ENCODE assay signal across 36 cellular contexts in genomic region chr11:22065472-22065871, GRCh38.
"Had no signal": no experiment of that assay in that cellular context is flagged by ENCODE, and none has a peak within 500 bp of the region (broad histone marks: within the 10 kb centered on the region; RNA-seq: fewer than 3 reads in every experiment).

No MANE protein-coding gene starts in this region.

- H3K27ac ChIP-seq: adrenal gland, body of pancreas, esophagus muscularis mucosa, foreskin keratinocyte, gastrocnemius medialis, heart left ventricle, WERI-Rb-1 had no signal

- H3K4me1 ChIP-seq: adrenal gland, body of pancreas, esophagus muscularis mucosa, foreskin keratinocyte, gastrocnemius medialis, heart left ventricle had no signal

- H3K27me3 Mint-ChIP-seq: activated CD4-positive, alpha-beta memory T cell treated with anti-CD3 and anti-CD28 coated beads for 36 hours; activated CD4-positive, alpha-beta T cell treated with anti-CD3 and anti-CD28 coated beads for 36 hours; activated CD4-positive, alpha-beta T cell treated with anti-CD3 and anti-CD28 coated beads, Interleukin-2, amount 10 ng/mL, durations not matched to agents 24 days and 14 days; activated CD8-positive, alpha-beta memory T cell treated with anti-CD3 and anti-CD28 coated beads, Interleukin-2, amount 10 ng/mL, durations not matched to agents 7 days and 5 days; activated naive CD4-positive, alpha-beta T cell treated with anti-CD3 and anti-CD28 coated beads, Interleukin-2, amount 50 U/mL, for 24 hours; activated naive CD8-positive, alpha-beta T cell treated with anti-CD3 and anti-CD28 coated beads for 36 hours; activated naive CD8-positive, alpha-beta T cell treated with anti-CD3 and anti-CD28 coated beads, Interleukin-2, amount 50 U/mL, for 24 hours; effector memory CD8-positive, alpha-beta T cell; T-helper 17 cell had no signal

- DNase-seq: activated CD4-positive, alpha-beta memory T cell treated with anti-CD3 and anti-CD28 coated beads for 36 hours; activated CD4-positive, alpha-beta T cell treated with anti-CD3 and anti-CD28 coated beads for 36 hours; activated CD4-positive, alpha-beta T cell treated with anti-CD3 and anti-CD28 coated beads, Interleukin-2, amount 10 ng/mL, durations not matched to agents 24 days and 14 days; activated CD4-positive, CD25-positive, alpha-beta regulatory T cell; activated CD4-positive, CD25-positive, alpha-beta regulatory T cell treated with anti-CD3 and anti-CD28 coated beads, Interleukin-2, amount 50 U/mL, for 72 hours; activated CD8-positive, alpha-beta memory T cell treated with anti-CD3 and anti-CD28 coated beads, Interleukin-2, amount 10 ng/mL, durations not matched to agents 7 days and 5 days; activated CD8-positive, alpha-beta memory T cell treated with anti-CD3 and anti-CD28 coated beads, Interleukin-2, amount 50 U/mL, for 4 hours; activated CD8-positive, alpha-beta T cell treated with anti-CD3 and anti-CD28 coated beads, Interleukin-2, amount 10 ng/mL, durations not matched to agents 7 days and 5 days; activated effector memory CD4-positive, alpha-beta T cell treated with anti-CD3 and anti-CD28 coated beads, Interleukin-2, amount 50 U/mL, for 16 hours; activated naive CD4-positive, alpha-beta T cell treated with anti-CD3 and anti-CD28 coated beads for 36 hours; activated naive CD8-positive, alpha-beta T cell treated with anti-CD3 and anti-CD28 coated beads for 36 hours; activated naive CD8-positive, alpha-beta T cell treated with anti-CD3 and anti-CD28 coated beads, Interleukin-2, amount 50 U/mL, for 24 hours; activated T-cell treated with anti-CD3 and anti-CD28 coated beads, Interleukin-2, amount 50 U/mL, for 1 hour; activated T-cell treated with anti-CD3 and anti-CD28 coated beads, Interleukin-2, amount 50 U/mL, for 48 hours; adrenal gland; amygdala; aorta; body of pancreas; caudate nucleus; cortex of kidney; dermis blood vessel endothelial cell; effector CD4-positive, alpha-beta T cell; effector memory CD8-positive, alpha-beta T cell; erythroblast; foreskin keratinocyte; gastrocnemius medialis; glutamatergic neuron; heart left ventricle; T-helper 17 cell; T1000; WERI-Rb-1 had no signal

- H3K27ac Mint-ChIP-seq: activated CD4-positive, alpha-beta memory T cell treated with anti-CD3 and anti-CD28 coated beads for 36 hours; activated CD4-positive, alpha-beta T cell treated with anti-CD3 and anti-CD28 coated beads for 36 hours; activated CD4-positive, alpha-beta T cell treated with anti-CD3 and anti-CD28 coated beads, Interleukin-2, amount 10 ng/mL, durations not matched to agents 24 days and 14 days; activated CD8-positive, alpha-beta memory T cell treated with anti-CD3 and anti-CD28 coated beads, Interleukin-2, amount 10 ng/mL, durations not matched to agents 7 days and 5 days; activated CD8-positive, alpha-beta T cell treated with anti-CD3 and anti-CD28 coated beads, Interleukin-2, amount 10 ng/mL, durations not matched to agents 7 days and 5 days; activated naive CD4-positive, alpha-beta T cell treated with anti-CD3 and anti-CD28 coated beads for 36 hours; activated naive CD8-positive, alpha-beta T cell treated with anti-CD3 and anti-CD28 coated beads for 36 hours; activated naive CD8-positive, alpha-beta T cell treated with anti-CD3 and anti-CD28 coated beads, Interleukin-2, amount 50 U/mL, for 24 hours; activated T-helper 1 cell treated with anti-CD3 and anti-CD28 coated beads, Interleukin-12 subunit alpha, Interleukin-12 subunit beta, Interleukin-2, Interleukin-4 antibody, amounts not matched to agents 30 ng/mL and 10 ng/mL and 1 ng/mL, durations not matched to agents 14 hours and 24 hours and 36 hours; activated T-helper 2 cell treated with anti-CD3 and anti-CD28 coated beads, Interferon-gamma antibody, Interleukin-2, Interleukin-4, amounts not matched to agents 10 μg/mL and 5 μg/mL and 100 μg/mL, durations not matched to agents 14 hours and 24 hours and 36 hours; effector memory CD8-positive, alpha-beta T cell; T-helper 17 cell; T-helper 2 cell treated with Interferon-gamma antibody and Interleukin-4, amounts not matched to agents 5 μg/mL and 100 μg/mL, for 36 hours had no signal

- ATAC-seq: activated CD4-positive, alpha-beta T cell treated with anti-CD3 and anti-CD28 coated beads for 36 hours; activated CD8-positive, alpha-beta memory T cell treated with anti-CD3 and anti-CD28 coated beads, Interleukin-2, amount 10 ng/mL, durations not matched to agents 7 days and 5 days; activated CD8-positive, alpha-beta T cell treated with anti-CD3 and anti-CD28 coated beads, Interleukin-2, amount 10 ng/mL, durations not matched to agents 7 days and 5 days; activated naive CD8-positive, alpha-beta T cell treated with anti-CD3 and anti-CD28 coated beads, Interleukin-2, amount 50 U/mL, for 24 hours; body of pancreas; effector memory CD8-positive, alpha-beta T cell; foreskin keratinocyte; gastrocnemius medialis; heart left ventricle; T-helper 17 cell had no signal

- H3K4me3 Mint-ChIP-seq: activated CD4-positive, alpha-beta memory T cell treated with anti-CD3 and anti-CD28 coated beads for 36 hours; activated CD4-positive, alpha-beta T cell treated with anti-CD3 and anti-CD28 coated beads for 36 hours; activated CD4-positive, alpha-beta T cell treated with anti-CD3 and anti-CD28 coated beads, Interleukin-2, amount 10 ng/mL, durations not matched to agents 24 days and 14 days; activated CD8-positive, alpha-beta memory T cell treated with anti-CD3 and anti-CD28 coated beads, Interleukin-2, amount 10 ng/mL, durations not matched to agents 7 days and 5 days; activated CD8-positive, alpha-beta T cell treated with anti-CD3 and anti-CD28 coated beads, Interleukin-2, amount 10 ng/mL, durations not matched to agents 7 days and 5 days; activated naive CD4-positive, alpha-beta T cell treated with anti-CD3 and anti-CD28 coated beads for 36 hours; activated naive CD4-positive, alpha-beta T cell treated with anti-CD3 and anti-CD28 coated beads, Interleukin-2, amount 50 U/mL, for 24 hours; activated naive CD8-positive, alpha-beta T cell treated with anti-CD3 and anti-CD28 coated beads for 36 hours; activated naive CD8-positive, alpha-beta T cell treated with anti-CD3 and anti-CD28 coated beads, Interleukin-2, amount 50 U/mL, for 24 hours; activated T-helper 1 cell treated with anti-CD3 and anti-CD28 coated beads, Interleukin-12 subunit alpha, Interleukin-12 subunit beta, Interleukin-2, Interleukin-4 antibody, amounts not matched to agents 30 ng/mL and 10 ng/mL and 1 ng/mL, durations not matched to agents 14 hours and 24 hours and 36 hours; effector memory CD8-positive, alpha-beta T cell; T-helper 17 cell; T-helper 2 cell treated with Interferon-gamma antibody and Interleukin-4, amounts not matched to agents 5 μg/mL and 100 μg/mL, for 36 hours had no signal

- H3K4me1 Mint-ChIP-seq: activated CD4-positive, alpha-beta T cell treated with anti-CD3 and anti-CD28 coated beads for 36 hours; activated CD4-positive, alpha-beta T cell treated with anti-CD3 and anti-CD28 coated beads, Interleukin-2, amount 10 ng/mL, durations not matched to agents 24 days and 14 days; activated CD8-positive, alpha-beta memory T cell treated with anti-CD3 and anti-CD28 coated beads, Interleukin-2, amount 10 ng/mL, durations not matched to agents 7 days and 5 days; activated naive CD4-positive, alpha-beta T cell treated with anti-CD3 and anti-CD28 coated beads, Interleukin-2, amount 50 U/mL, for 24 hours; activated naive CD8-positive, alpha-beta T cell treated with anti-CD3 and anti-CD28 coated beads for 36 hours; activated naive CD8-positive, alpha-beta T cell treated with anti-CD3 and anti-CD28 coated beads, Interleukin-2, amount 50 U/mL, for 24 hours; T-helper 17 cell had no signal

- H3K36me3 Mint-ChIP-seq: activated CD4-positive, alpha-beta memory T cell treated with anti-CD3 and anti-CD28 coated beads for 36 hours; activated CD8-positive, alpha-beta memory T cell treated with anti-CD3 and anti-CD28 coated beads, Interleukin-2, amount 10 ng/mL, durations not matched to agents 7 days and 5 days; activated naive CD4-positive, alpha-beta T cell treated with anti-CD3 and anti-CD28 coated beads, Interleukin-2, amount 50 U/mL, for 24 hours; activated naive CD8-positive, alpha-beta T cell treated with anti-CD3 and anti-CD28 coated beads for 36 hours had no signal

- H3K4me3 ChIP-seq: adrenal gland, body of pancreas, esophagus muscularis mucosa, gastrocnemius medialis, heart left ventricle had no signal

- H3K27me3 ChIP-seq: adrenal gland, body of pancreas, esophagus muscularis mucosa, foreskin keratinocyte, gastrocnemius medialis, heart left ventricle had no signal

- H3K36me3 ChIP-seq: adrenal gland, esophagus muscularis mucosa, gastrocnemius medialis, heart left ventricle, WERI-Rb-1 had no signal
